31 cellular contexts compared by ENCODE assay signal in the genomic region with DNA sequence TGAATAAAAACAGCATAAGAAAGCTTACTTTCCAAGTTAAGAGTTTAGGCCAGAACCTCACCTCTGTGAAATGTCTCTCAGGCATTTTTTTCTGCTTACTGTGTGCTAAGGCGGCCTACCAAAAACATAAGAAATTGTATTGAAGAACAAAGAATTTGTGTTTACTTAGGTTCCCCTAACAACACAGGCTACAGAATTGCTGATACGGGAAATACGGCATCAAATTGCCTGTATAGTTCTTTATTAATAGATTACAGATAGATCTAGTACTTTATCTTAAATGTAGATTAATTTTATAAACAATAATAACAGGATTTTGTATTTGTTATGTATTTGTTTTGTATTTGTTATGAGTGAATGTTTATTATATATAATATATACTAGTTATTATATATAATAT. TPM values are rescaled to one million over a fixed set of nuclear protein-coding genes. Genes with fewer than 3 reads are reported as not detected.
DNase-seq lines count a peak whose midpoint lies in the region; ATAC-seq, FAIRE-seq and TF ChIP-seq lines count a peak whose summit lies in the region.
"Had no signal": no experiment of that assay in that cellular context is flagged by ENCODE, and none has a peak within 500 bp of the region (broad histone marks: within the 10 kb centered on the region; RNA-seq: fewer than 3 reads in every experiment).

No MANE protein-coding gene starts in this region.

- TF ChIP-seq RAD21 in HepG2 (CRISPR knock-in tag; IDR thresholded peaks at IDR 0.05): no peak

- TF ChIP-seq CTCF in HepG2 (CRISPR knock-in tag; IDR thresholded peaks at IDR 0.05) (no peak), right lobe of liver (IDR thresholded peaks at IDR 0.05) (no peak), pancreas (IDR thresholded peaks at IDR 0.05) (no peak)

- H3K27ac ChIP-seq in HepG2 (ENCODE audit: extremely low read length, insufficient read depth, low read length): no peak overlapping the region
- H3K27ac ChIP-seq in right lobe of liver: no peak overlapping the region
- H3K27ac ChIP-seq in pancreas: no peak overlapping the region
- H3K27ac ChIP-seq: 22Rv1, BLaER1 had no signal

- CTCF ChIA-PET in HepG2 (lab: Yijun Ruan, JAX; ENCODE audit: low intra/inter-chr PET ratio, low total read pairs): no interaction called here

- H3K36me3 ChIP-seq in HepG2 (replicated peaks in 1 of 2; ENCODE audit: control insufficient read depth in 1 of 2, insufficient read depth in 2 of 2, low read length in 2 of 2) (no peaks in the 10 kb centered on the region), right lobe of liver (no peaks in the 10 kb centered on the region), pancreas (no peaks in the 10 kb centered on the region)
- H3K36me3 ChIP-seq: BE2C, BLaER1 had no signal

- H4K20me1 ChIP-seq in HepG2 (ENCODE audit: insufficient read depth, low read length): no peaks in the 10 kb centered on the region
- H4K20me1 ChIP-seq: BLaER1 had no signal

- FAIRE-seq in HepG2 (lab: Jason Lieb, UNC) (no peak), TTC549 (lab: Jason Lieb, UNC) (peak; percentile 23), pancreas (lab: Jason Lieb, UNC) (peak; percentile 54)
- FAIRE-seq: GM12878, GM12892, GM18507 had no signal

- WGBS in HepG2 (ENCODE audit: low lambda C conversion rate): 88% methylated on average over 3 of the region's 3 CpGs
- WGBS in right lobe of liver (ENCODE audit: insufficient coverage, low coverage, low lambda C conversion rate, missing lambda C conversion rate): 95% methylated on average over 3 of the region's 3 CpGs
- 91 to 95% methylated on average over 3 of the region's 3 CpGs for WGBS in pancreas, 2 donors

- intact Hi-C loops in HepG2 (cut with micrococcal nuclease; ENCODE audit: unreplicated experiment): no loop called here
- intact Hi-C loops in right lobe of liver (cut with DNase I): no loop called here
- intact Hi-C loops in pancreas (cut with DNase I): no loop called here

- POLR2A ChIA-PET in HepG2 (lab: Yijun Ruan, JAX): no interaction called here

- DNase-seq in HepG2 (ENCODE audit: low spot score) (no peak), right lobe of liver (no peak), pancreas (no peak), HUDEP-2 (lab: John Stamatoyannopoulos, UW; ENCODE audit: unreplicated experiment in 76 of 76) (no peak)
- DNase-seq: ACHN; BE2C; C1 segment of cervical spinal cord; CD4-positive, alpha-beta memory T cell; CD4-positive, CD25-positive, alpha-beta regulatory T cell; CD8-positive, alpha-beta memory T cell; COR-L47; DMS 273 treated with DMSO at 0.1 percent for 48 hours; DMS153; DMS53; DMS79; DND-41; EL; GDM1 had no signal

- H3K4me2 ChIP-seq in HepG2 (ENCODE audit: low read depth, low read length): no peak overlapping the region
- H3K4me2 ChIP-seq: BLaER1 had no signal

- H3K9ac ChIP-seq in HepG2 (ENCODE audit: insufficient read depth, low read depth, low read length): no peak overlapping the region
- H3K9ac ChIP-seq: BLaER1 had no signal

- H3K9me3 ChIP-seq in HepG2 (ENCODE audit: low read length) (peaks cover 18% of the 10 kb centered on the region; the same call in 1 of the 2 replicates), right lobe of liver (no peaks in the 10 kb centered on the region), pancreas (no peaks in the 10 kb centered on the region)
- H3K9me3 ChIP-seq: BE2C had no signal

- no peak for TF ChIP-seq POLR2A in HepG2 (IDR thresholded peaks at IDR 0.05; ENCODE audit: insufficient read depth in 1 of 2, low read depth in 2 of 2, low read length in 2 of 2)
- TF ChIP-seq POLR2A in right lobe of liver (IDR thresholded peaks at IDR 0.05): no peak

- H3K4me3 ChIP-seq in HepG2 (replicated peaks in 1 of 3; ENCODE audit: insufficient read depth in 1 of 3, low read depth in 2 of 3, low read length in 3 of 3): no peak overlapping the region
- no peak overlapping the region for H3K4me3 ChIP-seq in right lobe of liver
- no peak overlapping the region for H3K4me3 ChIP-seq in pancreas
- H3K4me3 ChIP-seq: BLaER1, GM12878 had no signal

- no peak overlapping the region for H2AFZ ChIP-seq in HepG2 (ENCODE audit: low read length)

- ATAC-seq in HepG2 (no peak), right lobe of liver (no peak), pancreas (no peak), HG02798 (IDR thresholded peaks at IDR 0.05; ENCODE audit: poor library complexity, unreplicated experiment) (no peak)
- ATAC-seq: GM12878 had no signal

- in situ Hi-C loops in HepG2 (cut with HindIII; ENCODE audit: extremely low pct_ligation_motif_present, low pct_unique_long_range_greater_than_20kb): no loop called here

- H3K79me2 ChIP-seq in HepG2 (ENCODE audit: insufficient read depth, low read length): no peaks in the 10 kb centered on the region

- H3K27me3 ChIP-seq in HepG2 (ENCODE audit: control insufficient read depth in 1 of 2, insufficient read depth in 2 of 2, low read length in 2 of 2) (no peaks in the 10 kb centered on the region), right lobe of liver (no peaks in the 10 kb centered on the region), pancreas (no peaks in the 10 kb centered on the region)
- H3K27me3 ChIP-seq: BLaER1 had no signal

- no TSS peak for BruUV-seq in HepG2 (replicated peaks; lab: Mats Ljungman, UMichigan)

- H3K4me1 ChIP-seq in HepG2 (ENCODE audit: insufficient read depth, low read length) (no peaks in the 10 kb centered on the region), right lobe of liver (peaks cover 0 to 9% (median 4%) of the 10 kb centered on the region in 4 donors), pancreas (no peaks in the 10 kb centered on the region)
- H3K4me1 ChIP-seq: BE2C, BLaER1 had no signal

- no peak for TF ChIP-seq EP300 in HepG2 (IDR thresholded peaks at IDR 0.05; ENCODE audit: low read depth in 2 of 2, low read length in 2 of 2)
- no peak for TF ChIP-seq EP300 in HepG2 (CRISPR knock-in tag; IDR thresholded peaks at IDR 0.05; ENCODE audit: borderline replicate concordance)

TF ChIP-seq in HepG2, 621 proteins besides CTCF, POLR2A, EP300 and RAD21:
- TF ChIP-seq ZNF747 (CRISPR knock-in tag; IDR thresholded peaks at IDR 0.05; ENCODE audit: borderline replicate concordance) (no peak), MAFF (IDR thresholded peaks at IDR 0.05; ENCODE audit: low read depth, low read length) (peak; percentile 67), MAFK (conservative IDR thresholded peaks at IDR 0.05 in 1 of 2, IDR thresholded peaks at IDR 0.05 in 1 of 2; ENCODE audit: low read length in 2 of 2) (peak; percentile 29 to 80; a peak in 3 of 4 replicates)

RNA-seq across cellular contexts. Expression of gene ASIC5, which starts 12.9 kb away (rescaled TPM):
- total RNA-seq in HepG2 (2016; rRNA removed; fragmentation: Illumina TruSeq; extraction: Trizol) (not detected in 2 replicates), right lobe of liver (not detected), pancreas (not detected)
- total RNA-seq in HepG2 (2016; cell fraction: cytosol; rRNA removed; fragmentation: Illumina TruSeq; extraction: Trizol; ENCODE audit: low read depth): not detected in 2 replicates
- not detected in 2 replicates for total RNA-seq in HepG2 (2016; cell fraction: insoluble cytoplasmic fraction; rRNA removed; fragmentation: Illumina TruSeq; extraction: Trizol)
- total RNA-seq in HepG2 (2016; cell fraction: membrane; rRNA removed; fragmentation: Illumina TruSeq; extraction: Trizol): not detected in 2 replicates
- not detected in 2 replicates for total RNA-seq in HepG2 (2016; cell fraction: nucleus; rRNA removed; fragmentation: Illumina TruSeq; extraction: Trizol)
- polyA plus RNA-seq in HepG2 (2011; rRNA removed) (not detected in 2 replicates), pancreas (not detected)
- polyA plus RNA-seq in HepG2 (2011; cell fraction: cytosol; rRNA removed): not detected in 2 replicates
- polyA plus RNA-seq in HepG2 (2011; cell fraction: nucleus; rRNA removed): not detected in 2 replicates
- polyA plus RNA-seq in HepG2 (2012): not detected in 2 replicates
- polyA plus RNA-seq in HepG2 (2016; cell fraction: cytosol; fragmentation: Illumina TruSeq; extraction: Trizol; ENCODE audit: low read depth): not detected in 2 replicates
- not detected in 2 replicates for polyA plus RNA-seq in HepG2 (2016; cell fraction: insoluble cytoplasmic fraction; fragmentation: Illumina TruSeq; extraction: Trizol; ENCODE audit: low read depth)
- not detected in 2 replicates for polyA plus RNA-seq in HepG2 (2016; cell fraction: membrane; fragmentation: Illumina TruSeq; extraction: Trizol; ENCODE audit: low read depth)
- not detected in 2 replicates for polyA plus RNA-seq in HepG2 (2016; cell fraction: nucleus; fragmentation: Illumina TruSeq; extraction: Trizol; ENCODE audit: insufficient read depth, low read depth)
- polyA minus RNA-seq in HepG2 (2011; rRNA and poly(A)+ RNA removed; ENCODE audit: low replicate concordance): not detected in 2 replicates
- not detected in 2 replicates for polyA minus RNA-seq in HepG2 (2011; cell fraction: cytosol; rRNA and poly(A)+ RNA removed)
- polyA minus RNA-seq in HepG2 (2011; cell fraction: nucleus; rRNA and poly(A)+ RNA removed): not detected in 2 replicates
- total RNA-seq: A172; A673; CD4-positive, alpha-beta memory T cell; CD4-positive, CD25-positive, alpha-beta regulatory T cell; CD8-positive, alpha-beta memory T cell; Daoy; G401; GM12878 had no signal
- polyA plus RNA-seq: AG04450; CD14-positive monocyte; CD4-positive, alpha-beta memory T cell; CD4-positive, CD25-positive, alpha-beta regulatory T cell; CD8-positive, alpha-beta memory T cell; GM12878 had no signal

RNA-seq across cellular contexts. Expression of gene TDO2, which starts 50.3 kb away (rescaled TPM):
- not detected in 2 replicates for total RNA-seq in HepG2 (2016; rRNA removed; fragmentation: Illumina TruSeq; extraction: Trizol)
- total RNA-seq in HepG2 (2016; cell fraction: cytosol; rRNA removed; fragmentation: Illumina TruSeq; extraction: Trizol; ENCODE audit: low read depth): not detected in 2 replicates
- total RNA-seq in HepG2 (2016; cell fraction: insoluble cytoplasmic fraction; rRNA removed; fragmentation: Illumina TruSeq; extraction: Trizol): not detected in 2 replicates
- total RNA-seq in HepG2 (2016; cell fraction: membrane; rRNA removed; fragmentation: Illumina TruSeq; extraction: Trizol): not detected in 2 replicates
- total RNA-seq in HepG2 (2016; cell fraction: nucleus; rRNA removed; fragmentation: Illumina TruSeq; extraction: Trizol): not detected in 2 replicates
- not detected in 2 replicates for polyA plus RNA-seq in HepG2 (2011; rRNA removed)
- not detected in 2 replicates for polyA plus RNA-seq in HepG2 (2011; cell fraction: cytosol; rRNA removed)
- polyA plus RNA-seq in HepG2 (2011; cell fraction: nucleus; rRNA removed): not detected in 2 replicates
- not detected in 2 replicates for polyA plus RNA-seq in HepG2 (2012)
- polyA plus RNA-seq in HepG2 (2016; cell fraction: cytosol; fragmentation: Illumina TruSeq; extraction: Trizol; ENCODE audit: low read depth): not detected in 2 replicates
- not detected in 2 replicates for polyA plus RNA-seq in HepG2 (2016; cell fraction: insoluble cytoplasmic fraction; fragmentation: Illumina TruSeq; extraction: Trizol; ENCODE audit: low read depth)
- not detected in 2 replicates for polyA plus RNA-seq in HepG2 (2016; cell fraction: membrane; fragmentation: Illumina TruSeq; extraction: Trizol; ENCODE audit: low read depth)
- not detected in 2 replicates for polyA plus RNA-seq in HepG2 (2016; cell fraction: nucleus; fragmentation: Illumina TruSeq; extraction: Trizol; ENCODE audit: insufficient read depth, low read depth)
- polyA minus RNA-seq in HepG2 (2011; rRNA and poly(A)+ RNA removed; ENCODE audit: low replicate concordance): 0.61 TPM in 1 of 2 replicates, not detected in the other
- polyA minus RNA-seq in HepG2 (2011; cell fraction: cytosol; rRNA and poly(A)+ RNA removed): not detected in 2 replicates
- not detected in 2 replicates for polyA minus RNA-seq in HepG2 (2011; cell fraction: nucleus; rRNA and poly(A)+ RNA removed)
- 100 to 1,000 TPM; 158 to 634 (median 569) TPM for total RNA-seq in right lobe of liver
- 1 to 10 TPM in 1 of 6 donors, under 1 TPM in 2, not detected in 3; 0.40 to 1.4 (median 0.57) TPM for total RNA-seq in pancreas
- under 1 TPM in 1 of 2 donors, not detected in 1; 0.35 TPM for polyA plus RNA-seq in pancreas
- total RNA-seq: CD4-positive, alpha-beta memory T cell; CD4-positive, CD25-positive, alpha-beta regulatory T cell; CD8-positive, alpha-beta memory T cell had no signal
- polyA plus RNA-seq: CD14-positive monocyte; CD4-positive, alpha-beta memory T cell; CD4-positive, CD25-positive, alpha-beta regulatory T cell; CD8-positive, alpha-beta memory T cell had no signal

Comparison
In these comparisons a context has a peak if more than half of its experiments do, and no peak if none do; other contexts are left out.
1. RNA of gene TDO2, which starts 50.3 kb away (total RNA-seq): 158 to 634 TPM in right lobe of liver; 0.40 to 1.4 TPM in pancreas and not detected in HepG2; every median in the first group is over 10 times any median in the second.